In genomic region chr2:44060990-44061389, GRCh38 we compare ENCODE assay signal across 2 cellular contexts.
TF ChIP-seq lines count a peak whose summit lies in the region.

No MANE protein-coding gene starts in this region.

TF ChIP-seq in H1, 55 proteins besides CTCF, POLR2A, EP300 and RAD21:
- TF ChIP-seq RFX5 (IDR thresholded peaks at IDR 0.05; ENCODE audit: borderline replicate concordance, low read depth, low read length), result no peak
- no peak for TF ChIP-seq KDM1A (IDR thresholded peaks at IDR 0.05; ENCODE audit: borderline replicate concordance, low read length)
- TF ChIP-seq NRF1 (IDR thresholded peaks at IDR 0.05; ENCODE audit: low read depth, low read length), result no peak
- TF ChIP-seq USF2 (IDR thresholded peaks at IDR 0.05; ENCODE audit: low read length), result no peak
- no peak for TF ChIP-seq SAP30 (IDR thresholded peaks at IDR 0.05; ENCODE audit: insufficient read depth, insufficient replicate concordance, low read length)
- TF ChIP-seq ATF3 (IDR thresholded peaks at IDR 0.05; ENCODE audit: insufficient read depth, low read depth, low read length), result no peak
- TF ChIP-seq EZH2 (IDR thresholded peaks at IDR 0.05; ENCODE audit: low read depth, low read length, severe bottlenecking), result no peak

TF ChIP-seq in HepG2, 621 proteins besides CTCF, POLR2A, EP300 and RAD21 (continues in another document):
- TF ChIP-seq AFF4 (CRISPR knock-in tag; IDR thresholded peaks at IDR 0.05), result no peak
- 0 out of 2 replicates have a peak, but pooled peaks have one; percentile 17 for TF ChIP-seq ZSCAN22 (CRISPR knock-in tag; IDR thresholded peaks at IDR 0.05)
- TF ChIP-seq BCL6 (CRISPR knock-in tag; IDR thresholded peaks at IDR 0.05), result 0 out of 2 replicates have a peak, but pooled peaks have one; percentile 26
- no peak for TF ChIP-seq ZNF784 (CRISPR knock-in tag; IDR thresholded peaks at IDR 0.05; ENCODE audit: borderline replicate concordance)
- no peak for TF ChIP-seq ATF1 (CRISPR knock-in tag; IDR thresholded peaks at IDR 0.05)
- no peak for TF ChIP-seq SATB2 (CRISPR knock-in tag; IDR thresholded peaks at IDR 0.05)
- TF ChIP-seq ARID4A (CRISPR knock-in tag; IDR thresholded peaks at IDR 0.05; ENCODE audit: borderline replicate concordance), result no peak
- no peak for TF ChIP-seq ZC3H13 (CRISPR knock-in tag; IDR thresholded peaks at IDR 0.05)
- TF ChIP-seq SNAPC5 (CRISPR knock-in tag; IDR thresholded peaks at IDR 0.05; ENCODE audit: borderline replicate concordance), result no peak
- TF ChIP-seq NCOA5 (CRISPR knock-in tag; IDR thresholded peaks at IDR 0.05), result no peak
- no peak for TF ChIP-seq ESRRA (CRISPR knock-in tag; IDR thresholded peaks at IDR 0.05; ENCODE audit: low read depth)
- TF ChIP-seq ZFP37 (CRISPR knock-in tag; IDR thresholded peaks at IDR 0.05; ENCODE audit: borderline replicate concordance), result no peak
- TF ChIP-seq ZNF138 (CRISPR knock-in tag; IDR thresholded peaks at IDR 0.05; ENCODE audit: low read depth), result no peak
- no peak for TF ChIP-seq MYNN (CRISPR knock-in tag; IDR thresholded peaks at IDR 0.05; ENCODE audit: low read depth)
- TF ChIP-seq ZBTB2 (CRISPR knock-in tag; IDR thresholded peaks at IDR 0.05; ENCODE audit: low read depth), result no peak
- TF ChIP-seq HNF4G (IDR thresholded peaks at IDR 0.05; ENCODE audit: borderline replicate concordance, low read depth, low read length), result 0 out of 2 replicates have a peak, but pooled peaks have one; percentile 24
- TF ChIP-seq HNF4G (CRISPR knock-in tag; IDR thresholded peaks at IDR 0.05; ENCODE audit: borderline replicate concordance, low read depth), result no peak
- 0 out of 4 replicates have a peak, but pooled peaks of 1 of the 2 experiments have one; percentile 18 for TF ChIP-seq NR2F1 (CRISPR knock-in tag; IDR thresholded peaks at IDR 0.05)
- TF ChIP-seq ARID3A (IDR thresholded peaks at IDR 0.05; ENCODE audit: low read depth, low read length), result peak; percentile 78; the same call in 1 of the 2 replicates
- peak; percentile 67 for TF ChIP-seq KAT2B (IDR thresholded peaks at IDR 0.05; ENCODE audit: borderline replicate concordance, low read depth, low read length)
- no peak for TF ChIP-seq ZBTB44 (CRISPR knock-in tag; IDR thresholded peaks at IDR 0.05)
- peak; percentile 3; the same call in 1 of the 2 replicates for TF ChIP-seq PPARG (CRISPR knock-in tag; conservative IDR thresholded peaks at IDR 0.05)
- no peak for TF ChIP-seq HNF1A (IDR thresholded peaks at IDR 0.05; ENCODE audit: low read depth)
- TF ChIP-seq HNF1A (CRISPR knock-in tag; IDR thresholded peaks at IDR 0.05; ENCODE audit: borderline replicate concordance), result no peak
- TF ChIP-seq GPN1 (CRISPR knock-in tag; IDR thresholded peaks at IDR 0.05; ENCODE audit: borderline replicate concordance), result no peak
- no peak for TF ChIP-seq HOXA3 (CRISPR knock-in tag; IDR thresholded peaks at IDR 0.05)
- no peak for TF ChIP-seq KLF16 (CRISPR knock-in tag; IDR thresholded peaks at IDR 0.05)
- TF ChIP-seq ZNF34 (CRISPR knock-in tag; IDR thresholded peaks at IDR 0.05; ENCODE audit: borderline replicate concordance), result no peak
- TF ChIP-seq NFYB (CRISPR knock-in tag; IDR thresholded peaks at IDR 0.05), result no peak
- peak; percentile 61 for TF ChIP-seq HNF4A (CRISPR knock-in tag; IDR thresholded peaks at IDR 0.05)
- no peak for TF ChIP-seq GTF3A (CRISPR knock-in tag; conservative IDR thresholded peaks at IDR 0.05)
- peak; percentile 97 for TF ChIP-seq ZKSCAN5 (CRISPR knock-in tag; IDR thresholded peaks at IDR 0.05)
- TF ChIP-seq ONECUT2 (CRISPR knock-in tag; IDR thresholded peaks at IDR 0.05), result peak; percentile 76
- TF ChIP-seq NKX3-1 (CRISPR knock-in tag; IDR thresholded peaks at IDR 0.05), result no peak
- 0 out of 2 replicates have a peak, but pooled peaks have one; percentile 5 for TF ChIP-seq DMAP1 (CRISPR knock-in tag; IDR thresholded peaks at IDR 0.05)
- no peak for TF ChIP-seq ZKSCAN8 (CRISPR knock-in tag; IDR thresholded peaks at IDR 0.05; ENCODE audit: borderline replicate concordance)
- TF ChIP-seq HDAC1 (CRISPR knock-in tag; IDR thresholded peaks at IDR 0.05), result 0 out of 2 replicates have a peak, but pooled peaks have one; percentile 2
- TF ChIP-seq REPIN1 (CRISPR knock-in tag; IDR thresholded peaks at IDR 0.05; ENCODE audit: borderline replicate concordance, low read depth), result 0 out of 2 replicates have a peak, but pooled peaks have one; percentile 5
- TF ChIP-seq ZNF740 (CRISPR knock-in tag; IDR thresholded peaks at IDR 0.05), result no peak
- TF ChIP-seq ERF (CRISPR knock-in tag; IDR thresholded peaks at IDR 0.05), result no peak
- TF ChIP-seq ZNF292 (CRISPR knock-in tag; IDR thresholded peaks at IDR 0.05; ENCODE audit: borderline replicate concordance, low read depth), result no peak
- TF ChIP-seq SMARCE1 (IDR thresholded peaks at IDR 0.05; ENCODE audit: borderline replicate concordance), result no peak
